In the genomic region with DNA sequence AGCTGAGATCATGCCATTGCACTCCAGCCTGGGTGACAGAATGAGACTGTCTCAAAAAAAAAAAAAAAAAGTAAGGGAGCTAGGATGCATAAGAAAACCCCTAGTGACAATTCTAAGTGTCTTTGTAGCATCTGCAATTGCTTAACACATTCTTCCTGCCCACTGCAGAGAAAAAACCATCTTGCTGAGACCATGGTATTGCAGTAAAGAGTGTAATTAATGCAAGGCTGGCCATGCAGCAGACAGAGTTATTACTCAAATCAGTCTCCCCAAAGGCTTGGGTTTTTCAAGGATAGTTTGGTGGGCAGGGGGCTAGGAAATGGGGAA, we compare ENCODE assay signal across 19 cellular contexts. TPM values are rescaled to one million over a fixed set of nuclear protein-coding genes. Genes with fewer than 3 reads are reported as not detected.
"Had no signal": no experiment of that assay in that cellular context is flagged by ENCODE, and none has a peak within 500 bp of the region (broad histone marks: within the 10 kb centered on the region; RNA-seq: fewer than 3 reads in every experiment).

No MANE protein-coding gene starts in this region.

- H3K9me3 ChIP-seq: esophagus muscularis mucosa, heart left ventricle, spleen had no signal

- H3K27ac Mint-ChIP-seq: activated CD4-positive, alpha-beta memory T cell treated with anti-CD3 and anti-CD28 coated beads for 36 hours; activated naive CD8-positive, alpha-beta T cell; natural killer cell treated with Interleukin-12 subunit alpha and Interleukin-12 subunit beta and Interleukin-15 and Interleukin-18, amount 100 ng/mL, for 72 hours; progenitor cell of endocrine pancreas had no signal

- H3K4me1 ChIP-seq: heart left ventricle had no signal

- H3K4me3 ChIP-seq: esophagus muscularis mucosa, heart left ventricle, spleen had no signal

- H3K27me3 ChIP-seq: esophagus muscularis mucosa, heart left ventricle, spleen had no signal

- H3K27me3 Mint-ChIP-seq: activated CD4-positive, alpha-beta memory T cell treated with anti-CD3 and anti-CD28 coated beads for 36 hours; activated naive CD8-positive, alpha-beta T cell; natural killer cell treated with Interleukin-12 subunit alpha and Interleukin-12 subunit beta and Interleukin-15 and Interleukin-18, amount 100 ng/mL, for 72 hours; progenitor cell of endocrine pancreas; stimulated activated naive B cell treated with anti-CD40 and anti-IgM and Interleukin-4, amounts not matched to agents 10 μg/mL and 1 μg/mL and 100 μg/mL, for 72 hours had no signal

- H3K4me3 Mint-ChIP-seq: activated CD4-positive, alpha-beta memory T cell treated with anti-CD3 and anti-CD28 coated beads for 36 hours; activated naive CD8-positive, alpha-beta T cell; activated T-cell treated with anti-CD3 and anti-CD28 coated beads, Interleukin-2, amount 50 U/mL, for 4 hours; natural killer cell treated with Interleukin-12 subunit alpha and Interleukin-12 subunit beta and Interleukin-15 and Interleukin-18, amount 100 ng/mL, for 72 hours; stimulated activated naive B cell treated with anti-CD40 and anti-IgM and Interleukin-4, amounts not matched to agents 10 μg/mL and 1 μg/mL and 100 μg/mL, for 72 hours had no signal

- H3K9me3 Mint-ChIP-seq: natural killer cell treated with Interleukin-12 subunit alpha and Interleukin-12 subunit beta and Interleukin-15 and Interleukin-18, amount 100 ng/mL, for 72 hours had no signal

- H3K36me3 Mint-ChIP-seq: activated CD4-positive, alpha-beta memory T cell treated with anti-CD3 and anti-CD28 coated beads for 36 hours; activated naive CD8-positive, alpha-beta T cell; natural killer cell treated with Interleukin-12 subunit alpha and Interleukin-12 subunit beta and Interleukin-15 and Interleukin-18, amount 100 ng/mL, for 72 hours; stimulated activated naive B cell treated with anti-CD40 and anti-IgM and Interleukin-4, amounts not matched to agents 10 μg/mL and 1 μg/mL and 100 μg/mL, for 72 hours had no signal

- DNase-seq: activated CD4-positive, alpha-beta memory T cell treated with anti-CD3 and anti-CD28 coated beads for 36 hours; activated gamma-delta T cell; activated T-cell treated with anti-CD3 and anti-CD28 coated beads, Interleukin-2, amount 50 U/mL, for 4 hours; foreskin melanocyte; heart left ventricle; spleen; stimulated activated CD4-positive, alpha-beta T cell treated with anti-CD3 and anti-CD28 coated beads, Interleukin-2, amount 100 ng/mL, for 24 hours; stimulated activated naive B cell treated with anti-CD40 and anti-IgM and Interleukin-4, amounts not matched to agents 10 μg/mL and 1 μg/mL and 100 μg/mL, for 72 hours; substantia nigra; T1000; trophoblast cell had no signal

- H3K36me3 ChIP-seq: esophagus muscularis mucosa, heart left ventricle, spleen had no signal

- H3K27ac ChIP-seq: esophagus muscularis mucosa, heart left ventricle, spleen, VCaP had no signal

RNA-seq across cellular contexts. Expression of gene C9orf152, which starts 27.6 kb away (rescaled TPM):
- total RNA-seq: activated CD4-positive, alpha-beta memory T cell treated with anti-CD3 and anti-CD28 coated beads for 36 hours; chondrocyte; dermis microvascular lymphatic vessel endothelial cell; esophagus muscularis mucosa; heart left ventricle; natural killer cell treated with Interleukin-12 subunit alpha and Interleukin-12 subunit beta and Interleukin-15 and Interleukin-18, amount 100 ng/mL, for 72 hours; progenitor cell of endocrine pancreas; sciatic nerve; spleen had no signal
- polyA plus RNA-seq: heart left ventricle, spleen had no signal
